ENCODE assay signal across 1 cellular context in the genomic region with DNA sequence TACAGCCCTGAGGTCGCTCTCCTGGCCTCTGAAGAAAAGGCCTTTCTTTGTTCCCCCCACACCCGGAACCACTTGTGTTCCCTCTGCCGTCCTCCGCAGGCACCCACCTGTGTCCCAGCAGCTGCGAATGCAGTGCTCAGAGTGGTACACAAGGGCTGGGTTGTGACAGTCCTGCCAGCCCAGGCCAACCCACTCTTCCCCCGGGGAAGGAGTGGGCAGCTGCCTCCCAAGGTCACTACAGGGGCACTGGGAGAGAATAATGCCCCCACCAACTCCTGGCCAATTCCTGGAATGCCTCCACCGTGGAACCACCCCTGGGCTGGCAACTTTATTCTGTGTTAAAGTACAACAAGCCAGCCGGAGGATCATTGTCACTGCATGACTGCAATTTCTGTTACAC.
TF ChIP-seq lines count a peak whose summit lies in the region.

No MANE protein-coding gene starts in this region.

TF ChIP-seq in GM23338, 12 proteins besides CTCF, POLR2A, EP300 and RAD21 (continued from another document):
- no peak for TF ChIP-seq NANOG (IDR thresholded peaks at IDR 0.05; ENCODE audit: borderline replicate concordance)
- TF ChIP-seq ZNF331 (CRISPR knock-in tag; IDR thresholded peaks at IDR 0.05; ENCODE audit: low read depth) = no peak
